Comparison of ENCODE assay signal across 1 cellular context in genomic region chr3:119240582-119241434, GRCh38.
A peak's percentile ranks its signal among the peaks of the same experiment; 100 is the strongest.
TF ChIP-seq lines count a peak whose summit lies in the region.

B4GALT4 (minus strand) TSS chr3:119240878; CDS start chr3:119230099, 10,779 bp downstream.

TF ChIP-seq in HepG2, 621 proteins besides CTCF, POLR2A, EP300 and RAD21 (continued from another document and continues in another):
- TF ChIP-seq STAT6 (CRISPR knock-in tag; IDR thresholded peaks at IDR 0.05; ENCODE audit: borderline replicate concordance): 0 out of 2 replicates have a peak, but pooled peaks have one; percentile 10
- peak; percentile 55; the same call in 1 of the 2 replicates for TF ChIP-seq ELF4 (CRISPR knock-in tag; IDR thresholded peaks at IDR 0.05; ENCODE audit: borderline replicate concordance)
- no peak for TF ChIP-seq PHF20 (CRISPR knock-in tag; IDR thresholded peaks at IDR 0.05)
- TF ChIP-seq ZNF275 (CRISPR knock-in tag; IDR thresholded peaks at IDR 0.05; ENCODE audit: borderline replicate concordance): no peak
- TF ChIP-seq ZNF3 (CRISPR knock-in tag; IDR thresholded peaks at IDR 0.05): 0 out of 2 replicates have a peak, but pooled peaks have one; percentile 15
- TF ChIP-seq, protein P1, sequence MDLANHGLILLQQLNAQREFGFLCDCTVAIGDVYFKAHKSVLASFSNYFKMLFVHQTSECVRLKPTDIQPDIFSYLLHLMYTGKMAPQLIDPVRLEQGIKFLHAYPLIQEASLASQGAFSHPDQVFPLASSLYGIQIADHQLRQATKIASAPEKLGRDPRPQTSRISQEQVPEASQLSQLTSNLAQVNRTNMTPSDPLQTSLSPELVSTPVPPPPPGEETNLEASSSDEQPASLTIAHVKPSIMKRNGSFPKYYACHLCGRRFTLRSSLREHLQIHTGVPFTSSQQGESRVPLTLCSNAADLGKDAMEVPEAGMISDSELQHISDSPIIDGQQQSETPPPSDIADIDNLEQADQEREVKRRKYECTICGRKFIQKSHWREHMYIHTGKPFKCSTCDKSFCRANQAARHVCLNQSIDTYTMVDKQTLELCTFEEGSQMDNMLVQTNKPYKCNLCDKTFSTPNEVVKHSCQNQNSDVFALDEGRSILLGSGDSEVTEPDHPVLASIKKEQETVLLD (CRISPR knock-in tag; IDR thresholded peaks at IDR 0.05; ENCODE audit: low read depth): peak; percentile 79; the same call in 1 of the 2 replicates
- TF ChIP-seq PRDM15 (CRISPR knock-in tag; IDR thresholded peaks at IDR 0.05): no peak
- peak; percentile 40; the same call in 1 of the 2 replicates for TF ChIP-seq KLF6 (CRISPR knock-in tag; IDR thresholded peaks at IDR 0.05)
- no peak for TF ChIP-seq ZBTB49 (CRISPR knock-in tag; IDR thresholded peaks at IDR 0.05; ENCODE audit: borderline replicate concordance)
- no peak for TF ChIP-seq RXRA (CRISPR knock-in tag; IDR thresholded peaks at IDR 0.05)
- TF ChIP-seq ISL2 (CRISPR knock-in tag; IDR thresholded peaks at IDR 0.05): 0 out of 2 replicates have a peak, but pooled peaks have one; percentile 49
- TF ChIP-seq, protein P2, sequence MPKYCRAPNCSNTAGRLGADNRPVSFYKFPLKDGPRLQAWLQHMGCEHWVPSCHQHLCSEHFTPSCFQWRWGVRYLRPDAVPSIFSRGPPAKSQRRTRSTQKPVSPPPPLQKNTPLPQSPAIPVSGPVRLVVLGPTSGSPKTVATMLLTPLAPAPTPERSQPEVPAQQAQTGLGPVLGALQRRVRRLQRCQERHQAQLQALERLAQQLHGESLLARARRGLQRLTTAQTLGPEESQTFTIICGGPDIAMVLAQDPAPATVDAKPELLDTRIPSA (CRISPR knock-in tag; IDR thresholded peaks at IDR 0.05; ENCODE audit: borderline replicate concordance): no peak; the same call in none of the 2 replicates
- TF ChIP-seq ZNF891 (CRISPR knock-in tag; IDR thresholded peaks at IDR 0.05): peak; percentile 90; the same call in 1 of the 2 replicates
- no peak for TF ChIP-seq ZNF572 (CRISPR knock-in tag; IDR thresholded peaks at IDR 0.05)
- TF ChIP-seq ZNF607 (CRISPR knock-in tag; IDR thresholded peaks at IDR 0.05; ENCODE audit: borderline replicate concordance): peak; percentile 68; the same call in 1 of the 2 replicates
- TF ChIP-seq, protein P3, sequence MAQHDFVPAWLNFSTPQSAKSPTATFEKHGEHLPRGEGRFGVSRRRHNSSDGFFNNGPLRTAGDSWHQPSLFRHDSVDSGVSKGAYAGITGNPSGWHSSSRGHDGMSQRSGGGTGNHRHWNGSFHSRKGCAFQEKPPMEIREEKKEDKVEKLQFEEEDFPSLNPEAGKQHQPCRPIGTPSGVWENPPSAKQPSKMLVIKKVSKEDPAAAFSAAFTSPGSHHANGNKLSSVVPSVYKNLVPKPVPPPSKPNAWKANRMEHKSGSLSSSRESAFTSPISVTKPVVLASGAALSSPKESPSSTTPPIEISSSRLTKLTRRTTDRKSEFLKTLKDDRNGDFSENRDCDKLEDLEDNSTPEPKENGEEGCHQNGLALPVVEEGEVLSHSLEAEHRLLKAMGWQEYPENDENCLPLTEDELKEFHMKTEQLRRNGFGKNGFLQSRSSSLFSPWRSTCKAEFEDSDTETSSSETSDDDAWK (CRISPR knock-in tag; IDR thresholded peaks at IDR 0.05): no peak
- peak; percentile 33; the same call in 1 of the 2 replicates for TF ChIP-seq ZMYM2 (CRISPR knock-in tag; IDR thresholded peaks at IDR 0.05)
- TF ChIP-seq MNT (IDR thresholded peaks at IDR 0.05): no peak
- 0 out of 2 replicates have a peak, but pooled peaks have one; percentile 1 for TF ChIP-seq HNF4A (CRISPR knock-in tag; IDR thresholded peaks at IDR 0.05)
- TF ChIP-seq NKX3-1 (CRISPR knock-in tag; IDR thresholded peaks at IDR 0.05): no peak
- no peak for TF ChIP-seq ZBTB1 (CRISPR knock-in tag; IDR thresholded peaks at IDR 0.05; ENCODE audit: borderline replicate concordance)
- peak; percentile 84 for TF ChIP-seq AGO2 (optimal IDR thresholded peaks at IDR 0.05; ENCODE audit: low read depth, low read length)
- no peak for TF ChIP-seq SMC3 (IDR thresholded peaks at IDR 0.05; ENCODE audit: low read length)
- no peak for TF ChIP-seq CHD2 (IDR thresholded peaks at IDR 0.05; ENCODE audit: low read depth, low read length)
- TF ChIP-seq NR2F6 (IDR thresholded peaks at IDR 0.05): no peak
- TF ChIP-seq NR2F6 (CRISPR knock-in tag; IDR thresholded peaks at IDR 0.05): peak; percentile 27; the same call in 1 of the 2 replicates
- TF ChIP-seq ZNF670 (CRISPR knock-in tag; IDR thresholded peaks at IDR 0.05; ENCODE audit: borderline replicate concordance): peak; percentile 37; the same call in 1 of the 2 replicates
- 0 out of 2 replicates have a peak, but pooled peaks have one; percentile 39 for TF ChIP-seq ZNF138 (CRISPR knock-in tag; IDR thresholded peaks at IDR 0.05; ENCODE audit: low read depth)
- TF ChIP-seq, protein P4, sequence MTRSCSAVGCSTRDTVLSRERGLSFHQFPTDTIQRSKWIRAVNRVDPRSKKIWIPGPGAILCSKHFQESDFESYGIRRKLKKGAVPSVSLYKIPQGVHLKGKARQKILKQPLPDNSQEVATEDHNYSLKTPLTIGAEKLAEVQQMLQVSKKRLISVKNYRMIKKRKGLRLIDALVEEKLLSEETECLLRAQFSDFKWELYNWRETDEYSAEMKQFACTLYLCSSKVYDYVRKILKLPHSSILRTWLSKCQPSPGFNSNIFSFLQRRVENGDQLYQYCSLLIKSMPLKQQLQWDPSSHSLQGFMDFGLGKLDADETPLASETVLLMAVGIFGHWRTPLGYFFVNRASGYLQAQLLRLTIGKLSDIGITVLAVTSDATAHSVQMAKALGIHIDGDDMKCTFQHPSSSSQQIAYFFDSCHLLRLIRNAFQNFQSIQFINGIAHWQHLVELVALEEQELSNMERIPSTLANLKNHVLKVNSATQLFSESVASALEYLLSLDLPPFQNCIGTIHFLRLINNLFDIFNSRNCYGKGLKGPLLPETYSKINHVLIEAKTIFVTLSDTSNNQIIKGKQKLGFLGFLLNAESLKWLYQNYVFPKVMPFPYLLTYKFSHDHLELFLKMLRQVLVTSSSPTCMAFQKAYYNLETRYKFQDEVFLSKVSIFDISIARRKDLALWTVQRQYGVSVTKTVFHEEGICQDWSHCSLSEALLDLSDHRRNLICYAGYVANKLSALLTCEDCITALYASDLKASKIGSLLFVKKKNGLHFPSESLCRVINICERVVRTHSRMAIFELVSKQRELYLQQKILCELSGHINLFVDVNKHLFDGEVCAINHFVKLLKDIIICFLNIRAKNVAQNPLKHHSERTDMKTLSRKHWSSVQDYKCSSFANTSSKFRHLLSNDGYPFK (CRISPR knock-in tag; IDR thresholded peaks at IDR 0.05; ENCODE audit: borderline replicate concordance): no peak
- no peak for TF ChIP-seq ZC3H13 (CRISPR knock-in tag; IDR thresholded peaks at IDR 0.05)
- TF ChIP-seq ARID5B (CRISPR knock-in tag; IDR thresholded peaks at IDR 0.05): peak; percentile 21
- TF ChIP-seq ZNF274 (CRISPR knock-in tag; IDR thresholded peaks at IDR 0.05): peak; percentile 74; the same call in 1 of the 2 replicates
- TF ChIP-seq ZNF10 (CRISPR knock-in tag; IDR thresholded peaks at IDR 0.05; ENCODE audit: borderline replicate concordance, low read depth): no peak
- peak; percentile 42 for TF ChIP-seq HOXA3 (CRISPR knock-in tag; IDR thresholded peaks at IDR 0.05)
